Comparison of ENCODE assay signal across 9 cellular contexts in genomic region chr6:169556758-169557505, GRCh38.
DNase-seq lines count a peak whose midpoint lies in the region; ATAC-seq, FAIRE-seq and TF ChIP-seq lines count a peak whose summit lies in the region.
"Had no signal": no experiment of that assay in that cellular context is flagged by ENCODE, and none has a peak within 500 bp of the region (broad histone marks: within the 10 kb centered on the region; RNA-seq: fewer than 3 reads in every experiment).

No MANE protein-coding gene starts in this region.

- no peaks in the 10 kb centered on the region for H4K20me1 ChIP-seq in BLaER1
- H4K20me1 ChIP-seq in GM12878 (ENCODE audit: control insufficient read depth, insufficient read depth): no peaks in the 10 kb centered on the region

- H2AFZ ChIP-seq in GM12878 (ENCODE audit: control insufficient read depth, low read depth, low read length): no peak overlapping the region

- RAD21 ChIA-PET in GM12878 (lab: Charles Lee; ENCODE audit: unreplicated experiment): no interaction called here

- BruUV-seq in GM12878 (replicated peaks; lab: Mats Ljungman, UMichigan) (no TSS peak), Caco-2 (replicated peaks; lab: Mats Ljungman, UMichigan) (no TSS peak)

- H3K36me3 Mint-ChIP-seq in Caco-2 (ENCODE audit: insufficient read depth, unreplicated experiment): no peaks in the 10 kb centered on the region

- TF ChIP-seq POLR2A in GM12878 (IDR thresholded peaks at IDR 0.05; ENCODE audit: low read depth, low read length): no peak

- no peak overlapping the region for H3K27ac Mint-ChIP-seq in Caco-2 (ENCODE audit: unreplicated experiment)

- POLR2A ChIA-PET in GM12878 (lab: Charles Lee) (no interaction called here), Caco-2 (lab: Charles Lee) (no interaction called here)

- H3K9ac ChIP-seq in BLaER1 (no peak overlapping the region), GM12878 (ENCODE audit: control insufficient read depth, insufficient read depth, low read length) (no peak overlapping the region)

- no peaks in the 10 kb centered on the region for H3K79me2 ChIP-seq in GM12878 (ENCODE audit: control insufficient read depth, insufficient read depth, low read length)

- H3K36me3 ChIP-seq in BLaER1: peaks cover 21% of the 10 kb centered on the region; the same call in 1 of the 2 replicates
- no peaks in the 10 kb centered on the region for H3K36me3 ChIP-seq in GM12878 (ENCODE audit: control insufficient read depth in 2 of 2, insufficient read depth in 2 of 2, low read length in 1 of 2)
- H3K36me3 ChIP-seq in Caco-2 (ENCODE audit: control insufficient read depth, insufficient read depth, low read length): peaks cover 2% of the 10 kb centered on the region; the same call in 1 of the 2 replicates
- H3K36me3 ChIP-seq: Peyer's patch had no signal

- no peak overlapping the region for H3K27ac ChIP-seq in BLaER1
- H3K27ac ChIP-seq in GM12878 (ENCODE audit: control insufficient read depth, insufficient read depth): no peak overlapping the region
- H3K27ac ChIP-seq: Peyer's patch had no signal

- H3K4me3 Mint-ChIP-seq in Caco-2 (ENCODE audit: unreplicated experiment): no peak overlapping the region

- CTCF ChIA-PET in GM12878 (lab: Yijun Ruan, JAX) (no interaction called here), Caco-2 (lab: Charles Lee) (no interaction called here)

- ATAC-seq in GM19438 (IDR thresholded peaks at IDR 0.05; ENCODE audit: low read depth, unreplicated experiment) (peak; percentile 100), HG03196 (IDR thresholded peaks at IDR 0.05; ENCODE audit: unreplicated experiment) (peak; percentile 100), GM12878 (peak; percentile 91)

- TF ChIP-seq EP300 in GM12878 (IDR thresholded peaks at IDR 0.05; ENCODE audit: borderline replicate concordance in 1 of 2, control insufficient read depth in 1 of 2, low read depth in 2 of 2, low read length in 2 of 2): peak; percentile 33 to 74; a peak in 3 of 4 replicates

- TF ChIP-seq RAD21 in GM12878 (IDR thresholded peaks at IDR 0.05; ENCODE audit: insufficient read depth, low read depth, low read length): no peak

- H3K27me3 ChIP-seq in BLaER1 (no peaks in the 10 kb centered on the region), GM12878 (replicated peaks in 1 of 2; ENCODE audit: control insufficient read depth in 2 of 2, insufficient read depth in 2 of 2, low read length in 1 of 2) (no peaks in the 10 kb centered on the region), Caco-2 (replicated peaks; ENCODE audit: control insufficient read depth, insufficient read depth, low read length) (no peaks in the 10 kb centered on the region)
- H3K27me3 ChIP-seq: Peyer's patch had no signal

- FAIRE-seq in GM12878 (lab: Jason Lieb, UNC): peak; percentile 80

- intact Hi-C loops in GM12878 (cut with micrococcal nuclease; ENCODE audit: unreplicated experiment): no loop called here
- intact Hi-C loops in Caco-2 (cut with micrococcal nuclease; ENCODE audit: unreplicated experiment): no loop called here

- H3K9me3 Mint-ChIP-seq in Caco-2 (ENCODE audit: unreplicated experiment): peaks cover 13% of the 10 kb centered on the region

- H3K4me1 ChIP-seq in BLaER1: peaks cover 13% of the 10 kb centered on the region
- peaks cover 16% of the 10 kb centered on the region for H3K4me1 ChIP-seq in GM12878 (ENCODE audit: control insufficient read depth, insufficient read depth, low read length)
- no peaks in the 10 kb centered on the region for H3K4me1 ChIP-seq in Caco-2

- SMC1A ChIA-PET in GM12878 (lab: Charles Lee; ENCODE audit: uncharacterized antibody, unreplicated experiment): no interaction called here

- no peak for TF ChIP-seq CTCF in GM12878 (IDR thresholded peaks at IDR 0.05 in 2 of 3, conservative IDR thresholded peaks at IDR 0.05 in 1 of 3; ENCODE audit: control insufficient read depth in 2 of 3, extremely low read depth in 1 of 3, insufficient read depth in 1 of 3, low read depth in 3 of 3, low read length in 3 of 3)
- no peak for TF ChIP-seq CTCF in Caco-2 (IDR thresholded peaks at IDR 0.05; ENCODE audit: insufficient read depth in 1 of 2, low read depth in 1 of 2, low read length in 1 of 2, severe bottlenecking in 1 of 2, unreplicated experiment in 1 of 2)

- H3K27me3 Mint-ChIP-seq in Caco-2 (ENCODE audit: insufficient read depth, unreplicated experiment): no peaks in the 10 kb centered on the region

- no peak overlapping the region for H3K4me3 ChIP-seq in BLaER1
- peak overlapping the region; percentile 19; the same call in 1 of the 2 replicates for H3K4me3 ChIP-seq in GM12878
- H3K4me3 ChIP-seq in Caco-2 (ENCODE audit: low read depth, low read length): no peak overlapping the region
- H3K4me3 ChIP-seq: Peyer's patch had no signal

- DNase-seq in GM12878 (ENCODE audit: low read depth, low spot score) (peak; percentile 61), midbrain (lab: John Stamatoyannopoulos, UW) (no peak), Caco-2 (no peak), NCI-H1436 (lab: John Stamatoyannopoulos, UW) (no peak), NCI-H82 treated with DMSO at 0.1 percent for 48 hours (lab: John Stamatoyannopoulos, UW; ENCODE audit: unreplicated experiment) (no peak)

- in situ Hi-C loops in GM12878 (cut with MboI): no loop called here

- WGBS in GM12878 (ENCODE audit: insufficient coverage, insufficient replicate concordance, low lambda C conversion rate, missing lambda C conversion rate): 13% methylated on average over 13 of the region's 13 CpGs

- no peaks in the 10 kb centered on the region for H3K9me3 ChIP-seq in BLaER1
- H3K9me3 ChIP-seq in GM12878 (replicated peaks; ENCODE audit: control insufficient read depth, insufficient read depth, low read length): peaks cover 2% of the 10 kb centered on the region; the same call in 2 of the 3 replicates
- peaks cover 2% of the 10 kb centered on the region; the same call in 1 of the 2 replicates for H3K9me3 ChIP-seq in Caco-2
- H3K9me3 ChIP-seq: Peyer's patch had no signal

- no peaks in the 10 kb centered on the region for H3K4me1 Mint-ChIP-seq in Caco-2 (ENCODE audit: low read depth, unreplicated experiment)

- 0 out of 2 replicates have a peak overlapping the region, but pooled peaks have one; percentile 7 for H3K4me2 ChIP-seq in BLaER1
- H3K4me2 ChIP-seq in GM12878 (ENCODE audit: control insufficient read depth, insufficient read depth): peak overlapping the region; percentile 58

TF ChIP-seq in GM12878, 131 proteins besides CTCF, POLR2A, EP300 and RAD21 (continues in another document):
- peak; percentile 84; the same call in 2 of the 3 replicates for TF ChIP-seq POU2F2 (IDR thresholded peaks at IDR 0.05; ENCODE audit: borderline replicate concordance, low read depth, low read length)
- no peak for TF ChIP-seq CHD2 (IDR thresholded peaks at IDR 0.05; ENCODE audit: borderline replicate concordance, low read depth, low read length)
- no peak for TF ChIP-seq ZZZ3 (IDR thresholded peaks at IDR 0.05; ENCODE audit: control insufficient read depth, insufficient read length, low read depth)
- TF ChIP-seq CREM (IDR thresholded peaks at IDR 0.05; ENCODE audit: low read depth): peak; percentile 69
- no peak for TF ChIP-seq ZSCAN29 (IDR thresholded peaks at IDR 0.05)
- TF ChIP-seq REST (IDR thresholded peaks at IDR 0.05; ENCODE audit: low read depth, low read length): no peak
- 0 out of 2 replicates have a peak, but pooled peaks have one; percentile 48 for TF ChIP-seq TCF3 (IDR thresholded peaks at IDR 0.05; ENCODE audit: borderline replicate concordance, insufficient read depth, low read depth, low read length)
- peak; percentile 18 for TF ChIP-seq SKIL (IDR thresholded peaks at IDR 0.05; ENCODE audit: low read depth, poor library complexity, severe bottlenecking)
